Comparison of ENCODE assay signal across 8 cellular contexts in the genomic region with DNA sequence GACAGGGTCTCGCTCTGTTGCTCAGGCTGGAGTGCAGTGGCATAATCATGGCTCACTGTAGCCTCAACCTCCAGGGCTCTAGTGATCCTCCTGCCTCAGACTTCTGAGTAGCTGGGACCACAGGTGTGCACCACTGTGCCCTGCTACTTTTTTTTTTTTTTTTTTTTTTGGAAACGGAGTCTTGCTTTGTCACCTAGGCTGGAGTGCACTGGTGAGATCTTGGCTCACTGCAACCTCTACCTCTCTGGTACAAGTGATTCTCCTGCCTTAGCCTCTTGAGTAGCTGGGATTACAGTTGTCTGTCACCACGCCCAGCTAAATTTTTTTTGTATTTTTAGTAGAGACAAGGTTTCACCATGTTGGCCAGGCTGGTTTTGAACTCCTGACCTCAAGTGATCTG. TPM values are rescaled to one million over a fixed set of nuclear protein-coding genes. Genes with fewer than 3 reads are reported as not detected.
"Had no signal": no experiment of that assay in that cellular context is flagged by ENCODE, and none has a peak within 500 bp of the region (broad histone marks: within the 10 kb centered on the region; RNA-seq: fewer than 3 reads in every experiment).

No MANE protein-coding gene starts in this region.

RNA-seq across cellular contexts. Expression of gene SFTA2, which starts 4.9 kb away (rescaled TPM):
- total RNA-seq: activated CD4-positive, alpha-beta memory T cell treated with anti-CD3 and anti-CD28 coated beads, Interleukin-2, amount 10 ng/mL, durations not matched to agents 7 days and 5 days; activated CD8-positive, alpha-beta memory T cell treated with anti-CD3 and anti-CD28 coated beads, Interleukin-2, amount 10 ng/mL, durations not matched to agents 7 days and 5 days; M059J; OCI-LY7; SJCRH30; T-helper 1 cell treated with Interleukin-12 subunit alpha and Interleukin-12 subunit beta and Interleukin-4 antibody, amounts not matched to agents 30 ng/mL and 1 ng/mL, for 36 hours; T-helper 2 cell treated with Interferon-gamma antibody and Interleukin-4, amounts not matched to agents 100 ng/mL and 5 ng/mL, for 36 hours had no signal

RNA-seq across cellular contexts. Expression of gene MUCL3, which starts 13.7 kb away (rescaled TPM):
- total RNA-seq: activated CD4-positive, alpha-beta memory T cell treated with anti-CD3 and anti-CD28 coated beads, Interleukin-2, amount 10 ng/mL, durations not matched to agents 7 days and 5 days; activated CD8-positive, alpha-beta memory T cell treated with anti-CD3 and anti-CD28 coated beads, Interleukin-2, amount 10 ng/mL, durations not matched to agents 7 days and 5 days; M059J; OCI-LY7; PC-9; SJCRH30; T-helper 1 cell treated with Interleukin-12 subunit alpha and Interleukin-12 subunit beta and Interleukin-4 antibody, amounts not matched to agents 30 ng/mL and 1 ng/mL, for 36 hours; T-helper 2 cell treated with Interferon-gamma antibody and Interleukin-4, amounts not matched to agents 100 ng/mL and 5 ng/mL, for 36 hours had no signal
